8 cellular contexts compared by ENCODE assay signal in the genomic region with DNA sequence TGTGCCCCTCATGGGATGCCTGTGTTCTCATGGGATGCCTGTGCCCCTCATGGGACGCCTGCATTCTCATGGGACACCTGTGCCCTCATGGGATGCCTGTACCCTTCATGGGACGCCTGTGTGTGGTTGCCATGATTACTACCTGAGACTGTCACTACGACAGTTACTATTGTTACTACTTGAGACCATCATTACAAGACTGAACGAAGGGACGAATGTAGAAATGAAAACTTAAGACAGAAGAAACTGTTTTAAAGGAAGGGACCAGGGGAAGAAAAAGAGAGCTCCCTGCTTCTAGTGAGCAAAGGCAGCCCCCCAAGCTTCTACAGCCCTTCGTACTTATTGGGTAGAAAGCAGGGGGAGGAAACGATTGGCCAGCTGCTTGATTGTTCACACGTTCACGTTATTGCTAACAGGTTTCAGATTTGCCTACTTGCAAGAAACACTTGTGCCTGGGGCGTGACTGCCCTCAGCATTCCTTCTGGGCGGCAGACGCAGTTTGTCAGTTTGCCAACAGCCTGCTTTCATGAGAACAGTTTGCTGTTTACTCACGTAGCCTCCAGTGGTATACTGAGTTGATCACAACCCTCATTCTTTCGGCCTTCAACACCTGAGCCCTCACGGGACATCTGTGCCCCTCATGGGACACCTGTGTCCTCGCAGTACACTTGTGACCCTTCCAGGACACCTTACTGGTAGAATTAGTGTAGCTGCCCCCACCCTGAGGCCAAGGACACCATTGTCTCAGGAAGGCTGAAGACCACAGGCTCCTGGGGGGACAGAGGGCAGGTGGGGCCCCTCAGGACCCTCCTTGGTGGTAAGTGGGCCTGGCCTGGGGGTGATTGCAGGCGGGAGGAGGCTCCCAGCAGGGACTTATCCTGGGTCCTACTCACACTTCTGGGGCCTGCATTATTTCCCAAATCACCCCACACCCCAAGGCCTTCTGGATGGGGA. TPM values are rescaled to one million over a fixed set of nuclear protein-coding genes. Genes with fewer than 3 reads are reported as not detected.
DNase-seq lines count a peak whose midpoint lies in the region; ATAC-seq and TF ChIP-seq lines count a peak whose summit lies in the region.

No MANE protein-coding gene starts in this region.

- DNase-seq in EL (peak; percentile 90), NCI-H128 (lab: John Stamatoyannopoulos, UW; ENCODE audit: unreplicated experiment) (peak; percentile 5), MCF 10A (ENCODE audit: unreplicated experiment) (peak; percentile 90), neuronal stem cell (ENCODE audit: low spot score) (no peak), NCI-H1930 (lab: John Stamatoyannopoulos, UW) (no peak), GOT3 (lab: John Stamatoyannopoulos, UW) (no peak), left lobe of liver (ENCODE audit: low spot score) (no peak)

- H4K91ac ChIP-seq in neuronal stem cell (ENCODE audit: low read depth, low read length, poor library complexity): no peak overlapping the region

- TSS peak; percentile 95 for BruUV-seq in MCF 10A (replicated peaks; lab: Mats Ljungman, UMichigan)

- H3K9me3 ChIP-seq in neuronal stem cell (replicated peaks in 1 of 2; ENCODE audit: control insufficient read depth in 2 of 2, insufficient read depth in 1 of 2, low read depth in 1 of 2, low read length in 2 of 2): no peaks in the 10 kb centered on the region

- POLR2A ChIA-PET in MCF 10A (lab: Yijun Ruan, JAX): interaction anchor here (0.7 to 2.4 kb wide), 8 partner anchors 9 to 289 kb away, joined by 3 to 9 read pairs (median 4); a partner anchor contains a TSS

- H3K27ac ChIP-seq in neuronal stem cell (replicated peaks; ENCODE audit: low read length): no peak overlapping the region

- H3K79me1 ChIP-seq in neuronal stem cell (ENCODE audit: low read depth, low read length): no peaks in the 10 kb centered on the region

- intact Hi-C loops in MCF 10A (cut with micrococcal nuclease): no loop called here

- no peak overlapping the region for H3K14ac ChIP-seq in neuronal stem cell (ENCODE audit: low read length)

- H3K23ac ChIP-seq in neuronal stem cell (ENCODE audit: low read depth, low read length, poor library complexity): no peak overlapping the region

- no peak overlapping the region for H2BK120ac ChIP-seq in neuronal stem cell (ENCODE audit: low read depth, low read length)

- no peak for TF ChIP-seq CTCF in MCF 10A (IDR thresholded peaks at IDR 0.05; ENCODE audit: unreplicated experiment)

- H3K4me1 ChIP-seq in neuronal stem cell (ENCODE audit: control insufficient read depth in 2 of 2, insufficient read depth in 1 of 2, low read depth in 1 of 2, low read length in 2 of 2): no peaks in the 10 kb centered on the region

- no peaks in the 10 kb centered on the region for H3K27me3 Mint-ChIP-seq in MCF 10A (ENCODE audit: insufficient read depth, unreplicated experiment)

- peak overlapping the region; percentile 85 for H2BK15ac ChIP-seq in neuronal stem cell (ENCODE audit: low read length)

- peak overlapping the region; percentile 100 for H3K27ac Mint-ChIP-seq in MCF 10A (ENCODE audit: low read depth, unreplicated experiment)

- peak overlapping the region; percentile 41 for H3K4me3 Mint-ChIP-seq in MCF 10A (ENCODE audit: unreplicated experiment)

- no peaks in the 10 kb centered on the region for H3K27me3 ChIP-seq in neuronal stem cell (ENCODE audit: control insufficient read depth in 3 of 3, insufficient read depth in 3 of 3, low read depth in 1 of 3, low read length in 3 of 3)

- H3K36me3 Mint-ChIP-seq in MCF 10A (ENCODE audit: insufficient read depth, unreplicated experiment): no peaks in the 10 kb centered on the region

- no peak overlapping the region for H2BK5ac ChIP-seq in neuronal stem cell (ENCODE audit: low read length)

- no peaks in the 10 kb centered on the region for H3K36me3 ChIP-seq in neuronal stem cell (replicated peaks in 1 of 2; ENCODE audit: control insufficient read depth in 2 of 2, insufficient read depth in 2 of 2, low read length in 2 of 2)

- ATAC-seq in GM18907 (IDR thresholded peaks at IDR 0.05; ENCODE audit: unreplicated experiment) (no peak), left lobe of liver (no peak)

- H2BK12ac ChIP-seq in neuronal stem cell (ENCODE audit: low read length): no peak overlapping the region

- H3K18ac ChIP-seq in neuronal stem cell (ENCODE audit: low read length): no peak overlapping the region

- CTCF ChIA-PET in MCF 10A (lab: Yijun Ruan, JAX): interaction anchor here (0.9 to 1.3 kb wide), 3 partner anchors 140 to 332 kb away, joined by 3 read pairs; no protein-coding TSS in a partner anchor

- WGBS in neuronal stem cell (ENCODE audit: extremely low coverage in 2 of 2, insufficient read length in 2 of 2, insufficient replicate concordance in 1 of 2), 2 donors: no CpG with 5 or more reads among the region's 17 CpGs

- H3K4ac ChIP-seq in neuronal stem cell (ENCODE audit: low read length): no peak overlapping the region

- peak overlapping the region; percentile 84 for H2AK5ac ChIP-seq in neuronal stem cell (ENCODE audit: low read depth, low read length)

- H3K4me3 ChIP-seq in neuronal stem cell (ENCODE audit: low read length in 2 of 2): no peak overlapping the region

- H3K4me1 Mint-ChIP-seq in MCF 10A (ENCODE audit: insufficient read depth, unreplicated experiment): peaks cover 21% of the 10 kb centered on the region

- H4K8ac ChIP-seq in neuronal stem cell (ENCODE audit: low read depth, low read length): no peak overlapping the region

- H3K9ac ChIP-seq in neuronal stem cell (ENCODE audit: low read depth, low read length, poor library complexity): no peak overlapping the region

- no peak overlapping the region for H2AFZ ChIP-seq in neuronal stem cell (ENCODE audit: low read length)

- H3K4me2 ChIP-seq in neuronal stem cell (ENCODE audit: insufficient read depth, low read length, poor library complexity, severe bottlenecking): no peak overlapping the region

- H3K9me3 Mint-ChIP-seq in MCF 10A (ENCODE audit: unreplicated experiment): no peaks in the 10 kb centered on the region

RNA-seq across cellular contexts. Expression of a gene that starts 2.5 kb away (rescaled TPM):
- 0.39 and 0.44 TPM in 2 replicates for total RNA-seq in MCF 10A (2022)
- not detected for polyA plus RNA-seq in neuronal stem cell (2013, experiment 1 of 2)
- polyA plus RNA-seq in neuronal stem cell (2013, experiment 2 of 2): not detected
- 0.70 TPM for total RNA-seq in left lobe of liver

RNA-seq across cellular contexts. Expression of a gene that starts 9.7 kb away (rescaled TPM):
- total RNA-seq in MCF 10A (2022): 72.1 and 84.1 TPM in 2 replicates
- 20.8 TPM for polyA plus RNA-seq in neuronal stem cell (2013, experiment 1 of 2)
- 20.9 TPM for polyA plus RNA-seq in neuronal stem cell (2013, experiment 2 of 2)
- total RNA-seq in left lobe of liver: 40.7 TPM

RNA-seq across cellular contexts. Expression of a gene that starts 40.2 kb away (rescaled TPM):
- total RNA-seq in MCF 10A (2022) (32.9 and 47.1 TPM in 2 replicates), left lobe of liver (1.0 TPM)
- polyA plus RNA-seq in neuronal stem cell (2013, experiment 1 of 2): 0.01 TPM
- not detected for polyA plus RNA-seq in neuronal stem cell (2013, experiment 2 of 2)

RNA-seq across cellular contexts. Expression of a gene that starts 48.4 kb away (rescaled TPM):
- total RNA-seq in MCF 10A (2022): 0.17 and 0.30 TPM in 2 replicates
- 16.6 TPM for polyA plus RNA-seq in neuronal stem cell (2013, experiment 1 of 2)
- polyA plus RNA-seq in neuronal stem cell (2013, experiment 2 of 2): 17.4 TPM
- total RNA-seq in left lobe of liver: 0.18 TPM

Comparison
In these comparisons a context has a peak if more than half of its experiments do, and no peak if none do; other contexts are left out.
1. DNase-seq: peak in EL (single experiment), NCI-H128 (single experiment) and MCF 10A (single experiment); none in neuronal stem cell (single experiment), NCI-H1930 (0 of 2), GOT3 (single experiment) and left lobe of liver (single experiment).
2. RNA of a gene that starts 40.2 kb away (total RNA-seq): 32.9 to 47.1 TPM in MCF 10A; 1.0 TPM in left lobe of liver (single experiment); every median in the first group is over 10 times any median in the second.